Comparison of ENCODE assay signal across 15 cellular contexts in genomic region chr7:5586279-5586962, GRCh38. TPM values are rescaled to one million over a fixed set of nuclear protein-coding genes. Genes with fewer than 3 reads are reported as not detected.
DNase-seq lines count a peak whose midpoint lies in the region; ATAC-seq, FAIRE-seq and TF ChIP-seq lines count a peak whose summit lies in the region.
"Had no signal": no experiment of that assay in that cellular context is flagged by ENCODE, and none has a peak within 500 bp of the region (broad histone marks: within the 10 kb centered on the region; RNA-seq: fewer than 3 reads in every experiment).

No MANE protein-coding gene starts in this region.

- TF ChIP-seq CTCF in GM12878 (IDR thresholded peaks at IDR 0.05 in 2 of 3, conservative IDR thresholded peaks at IDR 0.05 in 1 of 3; ENCODE audit: control insufficient read depth in 2 of 3, extremely low read depth in 1 of 3, insufficient read depth in 1 of 3, low read depth in 3 of 3, low read length in 3 of 3) (no peak), adrenal gland (IDR thresholded peaks at IDR 0.05) (no peak)

- H3K27ac ChIP-seq in GM12878 (ENCODE audit: control insufficient read depth, insufficient read depth) (no peak overlapping the region), adrenal gland (no peak overlapping the region)
- H3K27ac ChIP-seq: esophagus squamous epithelium, GM23248, spleen, transverse colon had no signal

- FAIRE-seq in GM12878 (lab: Jason Lieb, UNC) (no peak), urothelium cell line (lab: Jason Lieb, UNC) (peak; percentile 27)

- BruUV-seq in GM12878 (replicated peaks; lab: Mats Ljungman, UMichigan), result no TSS peak

- WGBS in GM12878 (ENCODE audit: insufficient coverage, insufficient replicate concordance, low lambda C conversion rate, missing lambda C conversion rate), result 88% methylated on average over 22 of the region's 22 CpGs
- WGBS in adrenal gland, 4 donors, result 84 to 94% (median 87%) methylated on average over 15 to 22 of the region's 22 CpGs

- ATAC-seq in GM12878, result no peak
- no peak for ATAC-seq in HG02678 (IDR thresholded peaks at IDR 0.05; ENCODE audit: unreplicated experiment)
- no peak for ATAC-seq in HG03565 (IDR thresholded peaks at IDR 0.05; ENCODE audit: unreplicated experiment)

- H4K20me1 ChIP-seq in GM12878 (ENCODE audit: control insufficient read depth, insufficient read depth), result no peaks in the 10 kb centered on the region

- H3K4me3 ChIP-seq in GM12878 (no peak overlapping the region), adrenal gland (no peak overlapping the region)
- H3K4me3 ChIP-seq: esophagus squamous epithelium, GM23248, spleen, transverse colon had no signal

- DNase-seq in NCI-H524 (lab: John Stamatoyannopoulos, UW) (peak; percentile 34 to 70), NCI-H524 treated with DMSO at 0.1 percent for 48 hours (lab: John Stamatoyannopoulos, UW) (no peak), NCI-H2171 treated with DMSO at 0.1 percent for 48 hours (lab: John Stamatoyannopoulos, UW) (peak; percentile 95), GM12878 (ENCODE audit: low read depth, low spot score) (no peak), urothelium cell line (ENCODE audit: low spot score) (no peak), adrenal gland (no peak)
- DNase-seq: activated CD8-positive, alpha-beta memory T cell treated with anti-CD3 and anti-CD28 coated beads, Interleukin-2, amount 50 U/mL, for 4 hours; esophagus squamous epithelium; GM23248; mammary epithelial cell; MV-4-11; spleen; transverse colon had no signal

- no peak overlapping the region for H3K4me2 ChIP-seq in GM12878 (ENCODE audit: control insufficient read depth, insufficient read depth)

- intact Hi-C loops in GM12878 (cut with micrococcal nuclease; ENCODE audit: unreplicated experiment), result no loop called here
- intact Hi-C loops in adrenal gland (cut with DNase I), result loop anchor here in 1 of 2 donors (5.0 kb wide), 1 partner anchor 66 kb away; no protein-coding TSS in a partner anchor

- no peak for TF ChIP-seq EP300 in GM12878 (IDR thresholded peaks at IDR 0.05; ENCODE audit: borderline replicate concordance in 1 of 2, control insufficient read depth in 1 of 2, low read depth in 2 of 2, low read length in 2 of 2)

- H3K27me3 ChIP-seq in GM12878 (replicated peaks in 1 of 2; ENCODE audit: control insufficient read depth in 2 of 2, insufficient read depth in 2 of 2, low read length in 1 of 2), result no peaks in the 10 kb centered on the region
- no peaks in the 10 kb centered on the region for H3K27me3 ChIP-seq in adrenal gland
- H3K27me3 ChIP-seq: esophagus squamous epithelium had no signal

- SMC1A ChIA-PET in GM12878 (lab: Charles Lee; ENCODE audit: uncharacterized antibody, unreplicated experiment), result interaction anchor here (0.5 kb wide), 1 partner anchor 28 kb away, joined by 3 read pairs; no protein-coding TSS in a partner anchor

- RAD21 ChIA-PET in GM12878 (lab: Charles Lee; ENCODE audit: unreplicated experiment), result no interaction called here

- TF ChIP-seq POLR2A in GM12878 (IDR thresholded peaks at IDR 0.05; ENCODE audit: low read depth, low read length) (no peak), adrenal gland (IDR thresholded peaks at IDR 0.05) (no peak)

- no peak for TF ChIP-seq RAD21 in GM12878 (IDR thresholded peaks at IDR 0.05; ENCODE audit: insufficient read depth, low read depth, low read length)

- POLR2A ChIA-PET in GM12878 (lab: Charles Lee), result no interaction called here

- CTCF ChIA-PET in GM12878 (lab: Yijun Ruan, JAX), result no interaction called here

- no peak overlapping the region for H3K9ac ChIP-seq in GM12878 (ENCODE audit: control insufficient read depth, insufficient read depth, low read length)
- H3K9ac ChIP-seq: GM23248 had no signal

- H3K79me2 ChIP-seq in GM12878 (ENCODE audit: control insufficient read depth, insufficient read depth, low read length), result no peaks in the 10 kb centered on the region

- peaks cover 27% of the 10 kb centered on the region for H3K4me1 ChIP-seq in GM12878 (ENCODE audit: control insufficient read depth, insufficient read depth, low read length)
- H3K4me1 ChIP-seq in adrenal gland (replicated peaks in 1 of 2), result peaks cover 0 to 3% of the 10 kb centered on the region in 2 donors

- H3K9me3 ChIP-seq in GM12878 (replicated peaks; ENCODE audit: control insufficient read depth, insufficient read depth, low read length) (no peaks in the 10 kb centered on the region; the same call in 1 of the 3 replicates), adrenal gland (replicated peaks in 1 of 3) (no peaks in the 10 kb centered on the region)
- H3K9me3 ChIP-seq: esophagus squamous epithelium, spleen, transverse colon had no signal

- in situ Hi-C loops in GM12878 (cut with MboI), result no loop called here

- H3K36me3 ChIP-seq in GM12878 (ENCODE audit: control insufficient read depth in 2 of 2, insufficient read depth in 2 of 2, low read length in 1 of 2) (no peaks in the 10 kb centered on the region), adrenal gland (replicated peaks in 1 of 2) (no peaks in the 10 kb centered on the region)
- H3K36me3 ChIP-seq: esophagus squamous epithelium, spleen, transverse colon had no signal

- H2AFZ ChIP-seq in GM12878 (ENCODE audit: control insufficient read depth, low read depth, low read length), result no peak overlapping the region
- H2AFZ ChIP-seq: GM23248 had no signal

TF ChIP-seq in GM12878, 131 proteins besides CTCF, POLR2A, EP300 and RAD21:
- TF ChIP-seq NBN (IDR thresholded peaks at IDR 0.05), result 0 out of 2 replicates have a peak, but pooled peaks have one; percentile 20
- TF ChIP-seq ATF7 (IDR thresholded peaks at IDR 0.05; ENCODE audit: low read depth), result peak; percentile 82
- peak; percentile 27 for TF ChIP-seq PBX3 (IDR thresholded peaks at IDR 0.05; ENCODE audit: insufficient replicate concordance, low read depth, low read length)
- TF ChIP-seq KAT2A (conservative IDR thresholded peaks at IDR 0.05; ENCODE audit: control insufficient read depth, low read depth, low read length), result no peak
- TF ChIP-seq PKNOX1 (IDR thresholded peaks at IDR 0.05), result peak; percentile 84
TF ChIP-seq in GM12878: peak in this region for 4.

RNA-seq across cellular contexts. Expression of gene FSCN1, which starts 6.2 kb away (rescaled TPM):
- total RNA-seq in GM12878 (2013; cell fraction: nucleolus; rRNA removed), result 180 and 207 TPM in 2 replicates
- total RNA-seq in GM12878 (2014; rRNA removed) (172 and 215 TPM in 2 replicates), GM12878 (2014; rRNA removed; fragmentation: Illumina TruSeq; extraction: Trizol) (49.8 and 64.8 TPM in 2 replicates), GM12878 (2021) (337 TPM in 2 replicates), adrenal gland (100 to 1,000 TPM in 5 of 8 donors, 10 to 100 TPM in 3; 93.8 to 152 (median 103) TPM)
- polyA plus RNA-seq in GM12878 (2011; ENCODE audit: low read depth), result 51.6 TPM
- polyA plus RNA-seq in GM12878 (2011; rRNA removed) (17.8 and 66.7 TPM in 2 replicates), GM12878 (2014; fragmentation: Illumina TruSeq; extraction: Trizol) (4.0 and 38.7 TPM in 2 replicates), GM12878 (2014; fragmentation: Nextera tagmentation; extraction: Ambion mirVana) (1 to 10 TPM in 1 of 2 experiments, under 1 TPM in 1; 0.50 to 1.6 TPM), GM12878 (2014; rRNA removed) (207 and 254 TPM in 2 replicates), GM12878 (2016; fragmentation: Nextera tagmentation; extraction: Ambion mirVana) (100 to 1,000 TPM; 145 to 150 TPM), adrenal gland (10 to 100 TPM; 13.7 to 67.9 (median 56.0) TPM)
- 117 and 150 TPM in 2 replicates for polyA plus RNA-seq in GM12878 (2011; cell fraction: cytosol; rRNA removed)
- polyA plus RNA-seq in GM12878 (2011; cell fraction: nucleus; rRNA removed), result 170 and 231 TPM in 2 replicates
- 177 and 222 TPM in 2 replicates for polyA plus RNA-seq in GM12878 (2012)
- polyA minus RNA-seq in GM12878 (2011; rRNA and poly(A)+ RNA removed), result 37.2 and 72.4 TPM in 2 replicates
- 109 and 127 TPM in 2 replicates for polyA minus RNA-seq in GM12878 (2011; cell fraction: cytosol; rRNA and poly(A)+ RNA removed)
- 73.0 and 111 TPM in 2 replicates for polyA minus RNA-seq in GM12878 (2011; cell fraction: nucleus; rRNA and poly(A)+ RNA removed)

RNA-seq across cellular contexts. Expression of gene ACTB, which starts 56.0 kb away (rescaled TPM):
- 1,974 and 2,098 TPM in 2 replicates for total RNA-seq in GM12878 (2013; cell fraction: nucleolus; rRNA removed)
- total RNA-seq in GM12878 (2014; rRNA removed), result 5,201 and 6,104 TPM in 2 replicates
- total RNA-seq in GM12878 (2014; rRNA removed; fragmentation: Illumina TruSeq; extraction: Trizol), result 5,689 and 6,359 TPM in 2 replicates
- total RNA-seq in GM12878 (2021), result 16,196 and 16,641 TPM in 2 replicates
- 7,864 TPM for polyA plus RNA-seq in GM12878 (2011; ENCODE audit: low read depth)
- 1,147 and 2,786 TPM in 2 replicates for polyA plus RNA-seq in GM12878 (2011; rRNA removed)
- 3,130 and 4,314 TPM in 2 replicates for polyA plus RNA-seq in GM12878 (2011; cell fraction: cytosol; rRNA removed)
- polyA plus RNA-seq in GM12878 (2011; cell fraction: nucleus; rRNA removed), result 6,255 and 8,387 TPM in 2 replicates
- polyA plus RNA-seq in GM12878 (2012), result 9,522 and 10,892 TPM in 2 replicates
- polyA plus RNA-seq in GM12878 (2014; fragmentation: Illumina TruSeq; extraction: Trizol), result 10,962 and 12,114 TPM in 2 replicates
- polyA plus RNA-seq in GM12878 (2014; fragmentation: Nextera tagmentation; extraction: Ambion mirVana), result over 10,000 TPM; 10,715 to 12,414 TPM
- polyA plus RNA-seq in GM12878 (2014; rRNA removed), result 5,798 and 7,688 TPM in 2 replicates
- over 10,000 TPM; 31,192 to 31,914 TPM for polyA plus RNA-seq in GM12878 (2016; fragmentation: Nextera tagmentation; extraction: Ambion mirVana)
- polyA minus RNA-seq in GM12878 (2011; rRNA and poly(A)+ RNA removed), result 3,368 and 4,052 TPM in 2 replicates
- polyA minus RNA-seq in GM12878 (2011; cell fraction: cytosol; rRNA and poly(A)+ RNA removed), result 3,847 and 4,043 TPM in 2 replicates
- polyA minus RNA-seq in GM12878 (2011; cell fraction: nucleus; rRNA and poly(A)+ RNA removed), result 1,573 and 2,410 TPM in 2 replicates
- 1,000 to 10,000 TPM; 1,803 to 3,893 (median 2,465) TPM for total RNA-seq in adrenal gland
- polyA plus RNA-seq in adrenal gland, result 1,000 to 10,000 TPM; 3,628 to 7,592 (median 4,346) TPM

Comparison
In these comparisons a context has a peak if more than half of its experiments do, and no peak if none do; other contexts are left out.
1. DNase-seq: peak in NCI-H524 (2 of 2) and NCI-H2171 treated with DMSO at 0.1 percent for 48 hours (single experiment); none in NCI-H524 treated with DMSO at 0.1 percent for 48 hours (single experiment), GM12878 (single experiment), urothelium cell line (single experiment) and adrenal gland (0 of 7).